ENCODE assay signal across 1 cellular context in the genomic region with DNA sequence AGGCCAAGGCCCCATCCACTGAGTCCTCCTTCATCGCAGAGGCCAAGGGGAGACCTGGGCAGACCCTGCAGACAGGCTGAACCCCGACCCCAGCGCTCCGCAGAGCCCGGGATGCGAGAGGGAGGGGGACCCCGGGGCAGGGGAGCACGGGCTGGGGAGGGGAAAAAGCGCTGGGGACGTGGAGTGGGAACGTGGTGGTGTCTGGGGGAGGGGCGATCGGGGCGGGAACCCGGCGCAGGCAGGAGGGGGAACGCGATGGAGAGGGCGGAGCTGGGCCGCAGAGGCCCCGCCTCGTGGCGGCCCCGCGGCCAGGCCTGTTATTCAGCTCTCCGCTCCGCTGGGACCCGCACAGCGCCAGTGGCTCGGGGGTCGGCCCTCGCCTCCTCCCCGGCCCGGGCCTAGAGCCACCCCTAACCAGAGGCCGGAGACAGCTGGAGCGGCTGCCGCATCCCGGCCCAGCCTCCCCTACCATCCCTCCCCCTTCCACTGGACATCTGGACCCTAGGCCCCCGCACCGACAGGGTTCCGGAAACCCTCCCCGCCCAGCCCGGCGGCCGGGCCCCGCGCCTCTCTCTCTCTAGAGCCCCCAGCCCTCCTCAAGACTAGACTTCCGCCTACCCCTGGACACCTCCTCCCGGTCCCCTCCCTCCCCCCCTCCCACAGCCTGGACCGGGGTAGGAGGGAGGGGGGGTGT.
TF ChIP-seq lines count a peak whose summit lies in the region.

A gene (plus strand): TSS at position 320 of the 694 bp plus-strand sequence. CDS start 460 bp downstream, outside the sequence.

TF ChIP-seq in K562, 482 proteins besides CTCF, POLR2A, EP300 and RAD21 (continued from another document):
- TF ChIP-seq, protein P1, sequence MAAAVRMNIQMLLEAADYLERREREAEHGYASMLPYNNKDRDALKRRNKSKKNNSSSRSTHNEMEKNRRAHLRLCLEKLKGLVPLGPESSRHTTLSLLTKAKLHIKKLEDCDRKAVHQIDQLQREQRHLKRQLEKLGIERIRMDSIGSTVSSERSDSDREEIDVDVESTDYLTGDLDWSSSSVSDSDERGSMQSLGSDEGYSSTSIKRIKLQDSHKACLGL (CRISPR knock-in tag; IDR thresholded peaks at IDR 0.05; ENCODE audit: borderline replicate concordance, poor library complexity, severe bottlenecking), result no peak
- TF ChIP-seq NCOR1 (IDR thresholded peaks at IDR 0.05) (no peak), TBL1XR1 (IDR thresholded peaks at IDR 0.05; ENCODE audit: low read length in 2 of 2) (no peak), PHF20 (IDR thresholded peaks at IDR 0.05; ENCODE audit: partially characterized antibody) (no peak), U2AF1 (optimal IDR thresholded peaks at IDR 0.05; ENCODE audit: low read depth, low read length) (no peak), ZFP1 (CRISPR knock-in tag; IDR thresholded peaks at IDR 0.05) (no peak), SMARCC2 (IDR thresholded peaks at IDR 0.05; ENCODE audit: low read depth) (no peak), SMARCA5 (IDR thresholded peaks at IDR 0.05) (no peak), RBFOX2 (IDR thresholded peaks at IDR 0.05; ENCODE audit: low read depth, low read length) (peak; percentile 85), KLF6 (CRISPR knock-in tag; IDR thresholded peaks at IDR 0.05; ENCODE audit: borderline replicate concordance) (no peak), POLR2AphosphoS5 (IDR thresholded peaks at IDR 0.05; ENCODE audit: control insufficient read depth, insufficient read depth, low read depth, low read length) (peak; percentile 47; the same call in 1 of the 2 replicates)
TF ChIP-seq in K562: peak in this region for 51.
